Comparison of ENCODE assay signal across 8 cellular contexts in the genomic region with DNA sequence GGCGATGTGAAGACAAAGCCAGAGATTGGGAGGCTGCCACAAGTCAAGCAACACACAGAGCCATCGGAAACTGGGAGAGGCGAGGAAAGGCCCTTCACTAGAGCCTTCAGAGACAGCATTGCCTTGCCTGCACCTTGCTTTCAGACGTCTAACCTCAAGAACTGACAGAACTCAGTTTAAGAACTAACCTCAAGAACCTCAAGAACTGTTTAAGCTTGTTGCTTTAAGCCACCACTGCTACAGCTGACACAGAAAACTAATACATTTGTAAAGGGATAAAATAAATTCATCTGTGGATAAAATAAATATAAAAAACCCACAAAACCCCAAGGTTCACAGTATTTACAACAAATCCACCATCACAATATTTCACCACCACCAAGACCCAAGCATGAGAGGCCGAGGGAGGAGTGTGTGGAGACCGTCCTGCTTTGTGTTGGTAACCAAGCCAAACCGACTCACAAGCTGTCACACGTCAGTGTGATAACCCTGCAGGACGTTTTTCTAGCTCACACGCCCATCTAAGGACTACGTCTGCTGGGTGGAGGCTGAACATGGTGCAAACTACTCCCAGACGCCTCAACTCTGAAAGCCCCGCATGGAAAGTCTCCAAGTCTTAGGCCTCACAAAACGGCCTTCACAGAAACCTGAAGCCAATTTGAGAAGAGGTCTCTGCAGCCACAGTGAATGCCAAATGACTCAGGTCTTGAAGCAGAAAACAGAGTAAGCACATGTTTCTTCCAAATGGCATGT.
DNase-seq lines count a peak whose midpoint lies in the region; ATAC-seq, FAIRE-seq and TF ChIP-seq lines count a peak whose summit lies in the region.

No MANE protein-coding gene starts in this region.

- peak; percentile 40 for FAIRE-seq in GM12892 (lab: Jason Lieb, UNC)

- H3K27ac ChIP-seq in psoas muscle: no peak overlapping the region

- no peaks in the 10 kb centered on the region for H3K4me1 ChIP-seq in psoas muscle

- TF ChIP-seq CTCF in choroid plexus epithelial cell (conservative IDR thresholded peaks at IDR 0.05; ENCODE audit: low read depth, low read length) (no peak), psoas muscle (IDR thresholded peaks at IDR 0.05) (no peak)

- ATAC-seq in psoas muscle: peak; percentile 57 to 85 (median 82)
- no peak for ATAC-seq in GM19328 (IDR thresholded peaks at IDR 0.05; ENCODE audit: unreplicated experiment)
- ATAC-seq in HG02884 (IDR thresholded peaks at IDR 0.05; ENCODE audit: unreplicated experiment): no peak
- no peak for ATAC-seq in HG03571 (IDR thresholded peaks at IDR 0.05; ENCODE audit: unreplicated experiment)

- no peaks in the 10 kb centered on the region for H3K27me3 ChIP-seq in psoas muscle (ENCODE audit: insufficient read depth in 3 of 3, low read length in 2 of 3)

- WGBS in psoas muscle, 3 donors: 37 to 59% (median 42%) methylated on average over 14 of the region's 14 CpGs

- H3K4me3 ChIP-seq in choroid plexus epithelial cell (ENCODE audit: low read depth, low read length): no peak overlapping the region
- no peak overlapping the region for H3K4me3 ChIP-seq in psoas muscle

- intact Hi-C loops in psoas muscle (cut with DNase I): loop anchor here in 1 of 2 donors (10.0 kb wide), 1 partner anchor 66 kb away; no protein-coding TSS in a partner anchor

- DNase-seq in GM12892 (ENCODE audit: insufficient read length) (no peak), choroid plexus epithelial cell (ENCODE audit: low read depth) (peak; percentile 59), psoas muscle (peak; percentile 70 to 79), amniotic stem cell (lab: John Stamatoyannopoulos, UW) (no peak)
- peak; percentile 53 for DNase-seq in activated CD4-positive, alpha-beta T cell treated with anti-CD3 and anti-CD28 coated beads for 1 hour

- H3K9me3 ChIP-seq in psoas muscle: no peaks in the 10 kb centered on the region

- H3K36me3 ChIP-seq in psoas muscle (ENCODE audit: insufficient read depth in 1 of 2, low read depth in 1 of 2): peaks cover 0 to 7% of the 10 kb centered on the region in 2 donors

- no peak for TF ChIP-seq POLR2A in GM12892 (IDR thresholded peaks at IDR 0.05; ENCODE audit: low read depth, low read length)

Comparison
In these comparisons a context has a peak if more than half of its experiments do, and no peak if none do; other contexts are left out.
1. DNase-seq: peak in activated CD4-positive, alpha-beta T cell treated with anti-CD3 and anti-CD28 coated beads for 1 hour (single experiment), choroid plexus epithelial cell (single experiment) and psoas muscle (2 of 2); none in GM12892 (single experiment) and amniotic stem cell (single experiment).
2. ATAC-seq: peak in psoas muscle (4 of 4); none in GM19328 (single experiment), HG02884 (single experiment) and HG03571 (single experiment).